28 cellular contexts compared by ENCODE assay signal in genomic region chr15:64888336-64888735, GRCh38.
"Had no signal": no experiment of that assay in that cellular context is flagged by ENCODE, and none has a peak within 500 bp of the region (broad histone marks: within the 10 kb centered on the region; RNA-seq: fewer than 3 reads in every experiment).

No MANE protein-coding gene starts in this region.

- H3K4me1 ChIP-seq: body of pancreas, breast epithelium had no signal

- H3K36me3 ChIP-seq: breast epithelium, cardiac muscle cell, esophagus muscularis mucosa, gastrocnemius medialis had no signal

- H3K36me3 Mint-ChIP-seq: activated naive CD8-positive, alpha-beta T cell had no signal

- H3K4me3 Mint-ChIP-seq: activated CD4-positive, alpha-beta memory T cell treated with anti-CD3 and anti-CD28 coated beads, Interleukin-2, amount 10 ng/mL, durations not matched to agents 7 days and 5 days; activated CD4-positive, alpha-beta T cell treated with anti-CD3 and anti-CD28 coated beads for 36 hours; activated CD4-positive, alpha-beta T cell treated with anti-CD3 and anti-CD28 coated beads, Interleukin-2, amount 10 ng/mL, durations not matched to agents 24 days and 14 days; activated naive CD8-positive, alpha-beta T cell; activated T-cell treated with anti-CD3 and anti-CD28 coated beads, Interleukin-2, amount 50 U/mL, for 4 hours; activated T-helper 17 cell treated with anti-CD3 and anti-CD28 coated beads, Interleukin-2, amount 50 U/mL, for 72 hours; central memory CD8-positive, alpha-beta T cell; effector memory CD8-positive, alpha-beta T cell had no signal

- H3K27me3 ChIP-seq: body of pancreas, breast epithelium, cardiac muscle cell, esophagus muscularis mucosa, foreskin keratinocyte, gastrocnemius medialis had no signal

- DNase-seq: activated CD4-positive, alpha-beta memory T cell treated with anti-CD3 and anti-CD28 coated beads, Interleukin-2, amount 10 ng/mL, durations not matched to agents 7 days and 5 days; activated CD4-positive, alpha-beta T cell treated with anti-CD3 and anti-CD28 coated beads for 36 hours; activated CD4-positive, alpha-beta T cell treated with anti-CD3 and anti-CD28 coated beads, Interleukin-2, amount 10 ng/mL, durations not matched to agents 24 days and 14 days; activated CD4-positive, alpha-beta T cell treated with anti-CD3 and anti-CD28 coated beads, Interleukin-2, amount 50 U/mL, for 4 hours; activated CD4-positive, CD25-positive, alpha-beta regulatory T cell; activated CD4-positive, CD25-positive, alpha-beta regulatory T cell treated with anti-CD3 and anti-CD28 coated beads, Interleukin-2, amount 50 U/mL, for 72 hours; activated CD8-positive, alpha-beta memory T cell treated with anti-CD3 and anti-CD28 coated beads, Interleukin-2, amount 50 U/mL, for 48 hours; activated effector memory CD4-positive, alpha-beta T cell treated with Interleukin-2 at 50 U/mL for 16 hours; activated gamma-delta T cell treated with Interleukin-2 at 50 U/mL for 16 hours; activated naive CD4-positive, alpha-beta T cell treated with anti-CD3 and anti-CD28 coated beads, Interleukin-2, amount 50 U/mL, for 16 hours; activated naive CD4-positive, alpha-beta T cell treated with Interleukin-2 at 50 U/mL for 16 hours; activated T-cell treated with anti-CD3 and anti-CD28 coated beads, Interleukin-2, amount 50 U/mL, for 4 hours; body of pancreas; dermis blood vessel endothelial cell; effector CD4-positive, alpha-beta T cell; effector memory CD8-positive, alpha-beta T cell; erythroblast; foreskin keratinocyte; gastrocnemius medialis; glutamatergic neuron; T-helper 2 cell had no signal

- H3K4me3 ChIP-seq: body of pancreas, breast epithelium, cardiac muscle cell, coronary artery, esophagus muscularis mucosa, gastrocnemius medialis had no signal

- H3K9me3 Mint-ChIP-seq: activated CD4-positive, alpha-beta memory T cell treated with anti-CD3 and anti-CD28 coated beads, Interleukin-2, amount 10 ng/mL, durations not matched to agents 7 days and 5 days; activated CD4-positive, alpha-beta T cell treated with anti-CD3 and anti-CD28 coated beads, Interleukin-2, amount 10 ng/mL, durations not matched to agents 24 days and 14 days; activated T-cell treated with anti-CD3 and anti-CD28 coated beads, Interleukin-2, amount 50 U/mL, for 4 hours; activated T-helper 17 cell treated with anti-CD3 and anti-CD28 coated beads, Interleukin-2, amount 50 U/mL, for 72 hours; central memory CD8-positive, alpha-beta T cell; effector memory CD8-positive, alpha-beta T cell had no signal

- H3K27ac Mint-ChIP-seq: activated CD4-positive, alpha-beta memory T cell treated with anti-CD3 and anti-CD28 coated beads, Interleukin-2, amount 10 ng/mL, durations not matched to agents 7 days and 5 days; activated CD4-positive, alpha-beta T cell treated with anti-CD3 and anti-CD28 coated beads for 36 hours; activated CD4-positive, alpha-beta T cell treated with anti-CD3 and anti-CD28 coated beads, Interleukin-2, amount 10 ng/mL, durations not matched to agents 24 days and 14 days; activated naive CD8-positive, alpha-beta T cell; activated T-helper 17 cell treated with anti-CD3 and anti-CD28 coated beads, Interleukin-2, amount 50 U/mL, for 72 hours; effector memory CD8-positive, alpha-beta T cell had no signal

- H3K27ac ChIP-seq: body of pancreas, breast epithelium, cardiac muscle cell, coronary artery, esophagus muscularis mucosa, foreskin keratinocyte, gastrocnemius medialis had no signal

- H3K9me3 ChIP-seq: body of pancreas, breast epithelium, esophagus muscularis mucosa, gastrocnemius medialis had no signal

- H3K27me3 Mint-ChIP-seq: activated CD4-positive, alpha-beta memory T cell treated with anti-CD3 and anti-CD28 coated beads, Interleukin-2, amount 10 ng/mL, durations not matched to agents 7 days and 5 days; activated CD4-positive, alpha-beta T cell treated with anti-CD3 and anti-CD28 coated beads for 36 hours; activated CD4-positive, alpha-beta T cell treated with anti-CD3 and anti-CD28 coated beads, Interleukin-2, amount 10 ng/mL, durations not matched to agents 24 days and 14 days; activated naive CD8-positive, alpha-beta T cell; activated T-helper 17 cell treated with anti-CD3 and anti-CD28 coated beads, Interleukin-2, amount 50 U/mL, for 72 hours; central memory CD8-positive, alpha-beta T cell; effector memory CD8-positive, alpha-beta T cell had no signal
